9 cellular contexts compared by ENCODE assay signal in genomic region chr1:92882817-92883216, GRCh38. TPM values are rescaled to one million over a fixed set of nuclear protein-coding genes. Genes with fewer than 3 reads are reported as not detected.
DNase-seq lines count a peak whose midpoint lies in the region; ATAC-seq and TF ChIP-seq lines count a peak whose summit lies in the region.
"Had no signal": no experiment of that assay in that cellular context is flagged by ENCODE, and none has a peak within 500 bp of the region (broad histone marks: within the 10 kb centered on the region; RNA-seq: fewer than 3 reads in every experiment).

No MANE protein-coding gene starts in this region.

- ATAC-seq in upper lobe of right lung (peak; percentile 77), GM19035 (IDR thresholded peaks at IDR 0.05; ENCODE audit: unreplicated experiment) (no peak)

- TF ChIP-seq CTCF in upper lobe of right lung (IDR thresholded peaks at IDR 0.05) (no peak), glutamatergic neuron (IDR thresholded peaks at IDR 0.05; ENCODE audit: partially characterized antibody, unreplicated experiment) (no peak)

- H3K4me3 ChIP-seq in upper lobe of right lung = no peak overlapping the region

- H3K27me3 Mint-ChIP-seq in T-helper 2 cell treated with Interferon-gamma antibody and Interleukin-4, amounts not matched to agents 5 μg/mL and 100 μg/mL, for 36 hours (ENCODE audit: low read depth) = no peaks in the 10 kb centered on the region
- H3K27me3 Mint-ChIP-seq in glutamatergic neuron (ENCODE audit: unreplicated experiment) = no peaks in the 10 kb centered on the region

- intact Hi-C loops in upper lobe of right lung (cut with DNase I) = no loop called here

- peaks cover 21% of the 10 kb centered on the region for H3K4me1 Mint-ChIP-seq in T-helper 2 cell treated with Interferon-gamma antibody and Interleukin-4, amounts not matched to agents 5 μg/mL and 100 μg/mL, for 36 hours (ENCODE audit: low read depth)
- peaks cover 2% of the 10 kb centered on the region for H3K4me1 Mint-ChIP-seq in glutamatergic neuron (ENCODE audit: low read depth, unreplicated experiment)

- H3K27ac Mint-ChIP-seq in T-helper 2 cell treated with Interferon-gamma antibody and Interleukin-4, amounts not matched to agents 5 μg/mL and 100 μg/mL, for 36 hours = peak overlapping the region; percentile 2
- no peak overlapping the region for H3K27ac Mint-ChIP-seq in glutamatergic neuron (ENCODE audit: unreplicated experiment)

- no peaks in the 10 kb centered on the region for H3K9me3 ChIP-seq in upper lobe of right lung

- H3K4me3 Mint-ChIP-seq in T-helper 2 cell treated with Interferon-gamma antibody and Interleukin-4, amounts not matched to agents 5 μg/mL and 100 μg/mL, for 36 hours = peak overlapping the region; percentile 24
- no peak overlapping the region for H3K4me3 Mint-ChIP-seq in glutamatergic neuron (ENCODE audit: unreplicated experiment)

- H3K9me3 Mint-ChIP-seq in T-helper 2 cell treated with Interferon-gamma antibody and Interleukin-4, amounts not matched to agents 5 μg/mL and 100 μg/mL, for 36 hours = no peaks in the 10 kb centered on the region
- no peaks in the 10 kb centered on the region for H3K9me3 Mint-ChIP-seq in glutamatergic neuron (ENCODE audit: unreplicated experiment)

- no peak overlapping the region for H3K27ac ChIP-seq in upper lobe of right lung

- no peaks in the 10 kb centered on the region for H3K27me3 ChIP-seq in upper lobe of right lung

- no peaks in the 10 kb centered on the region for H3K36me3 Mint-ChIP-seq in T-helper 2 cell treated with Interferon-gamma antibody and Interleukin-4, amounts not matched to agents 5 μg/mL and 100 μg/mL, for 36 hours (ENCODE audit: low read depth)
- H3K36me3 Mint-ChIP-seq in glutamatergic neuron (ENCODE audit: unreplicated experiment) = no peaks in the 10 kb centered on the region

- no peaks in the 10 kb centered on the region for H3K36me3 ChIP-seq in upper lobe of right lung

- H3K4me1 ChIP-seq in upper lobe of right lung = no peaks in the 10 kb centered on the region

- DNase-seq in stimulated activated CD4-positive, alpha-beta T cell treated with anti-CD3 and anti-CD28 coated beads, Interleukin-2, amount 100 ng/mL, for 4 hours (ENCODE audit: low read depth) = peak; percentile 7
- no peak for DNase-seq in stimulated activated CD4-positive, alpha-beta T cell treated with anti-CD3 and anti-CD28 coated beads, Interleukin-12 subunit alpha, Interleukin-12 subunit beta, amount 100 ng/mL, for 4 hours
- DNase-seq in T-helper 2 cell treated with Interferon-gamma antibody and Interleukin-4, amounts not matched to agents 5 μg/mL and 100 μg/mL, for 36 hours (ENCODE audit: low spot score) = no peak
- DNase-seq in effector CD4-positive, alpha-beta T cell = peak; percentile 41
- DNase-seq in upper lobe of right lung (no peak), COLO668 (lab: John Stamatoyannopoulos, UW; ENCODE audit: unreplicated experiment) (no peak), glutamatergic neuron (no peak)
- DNase-seq: NCI-H2029 had no signal

RNA-seq across cellular contexts. Expression of gene RPL5, which starts 51.0 kb away (rescaled TPM):
- 711 TPM for total RNA-seq in upper lobe of right lung
- total RNA-seq in glutamatergic neuron (ENCODE audit: unreplicated experiment) = 692 TPM

Comparison
In these comparisons a context has a peak if more than half of its experiments do, and no peak if none do; other contexts are left out.
1. DNase-seq: peak in stimulated activated CD4-positive, alpha-beta T cell treated with anti-CD3 and anti-CD28 coated beads, Interleukin-2, amount 100 ng/mL, for 4 hours (single experiment) and effector CD4-positive, alpha-beta T cell (single experiment); none in stimulated activated CD4-positive, alpha-beta T cell treated with anti-CD3 and anti-CD28 coated beads, Interleukin-12 subunit alpha, Interleukin-12 subunit beta, amount 100 ng/mL, for 4 hours (single experiment), T-helper 2 cell treated with Interferon-gamma antibody and Interleukin-4, amounts not matched to agents 5 μg/mL and 100 μg/mL, for 36 hours (single experiment), upper lobe of right lung (single experiment), COLO668 (single experiment) and glutamatergic neuron (single experiment).